8 cellular contexts compared by ENCODE assay signal in the genomic region with DNA sequence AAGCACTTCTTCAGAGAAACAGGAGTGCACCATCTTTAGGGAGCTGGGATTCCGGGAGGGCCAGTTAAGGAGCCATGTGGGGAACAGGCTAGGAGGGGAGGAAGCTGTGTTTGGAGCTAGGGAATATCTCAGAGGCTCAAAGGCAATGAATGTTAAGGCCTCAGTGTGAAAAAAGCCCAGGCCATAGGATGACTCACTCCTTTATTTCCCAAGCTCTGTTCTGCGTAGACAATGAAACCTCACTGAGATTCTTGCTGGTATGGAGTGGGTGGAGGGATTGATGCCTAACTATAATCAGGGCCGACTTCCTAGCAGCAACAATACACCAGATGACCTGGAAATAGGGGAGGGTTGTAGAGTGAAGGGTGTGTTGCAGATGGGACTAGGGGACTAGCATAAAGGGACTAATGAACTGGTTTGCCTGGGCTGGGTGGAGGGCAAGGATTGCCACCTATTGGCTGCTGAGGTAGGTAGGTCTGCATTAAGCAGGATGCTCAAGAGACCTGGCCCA. TPM values are rescaled to one million over a fixed set of nuclear protein-coding genes. Genes with fewer than 3 reads are reported as not detected.
DNase-seq lines count a peak whose midpoint lies in the region; TF ChIP-seq lines count a peak whose summit lies in the region.

No MANE protein-coding gene starts in this region.

- no peaks in the 10 kb centered on the region for H3K27me3 ChIP-seq in suprapubic skin

- no peak overlapping the region for H3K4me3 Mint-ChIP-seq in activated naive CD4-positive, alpha-beta T cell treated with anti-CD3 and anti-CD28 coated beads, Interleukin-2, amount 10 ng/mL, durations not matched to agents 7 days and 5 days

- no peak for TF ChIP-seq EP300 in suprapubic skin (IDR thresholded peaks at IDR 0.05)

- no peak for TF ChIP-seq POLR2A in suprapubic skin (IDR thresholded peaks at IDR 0.05)

- peaks cover 6% of the 10 kb centered on the region for H3K36me3 Mint-ChIP-seq in activated naive CD4-positive, alpha-beta T cell treated with anti-CD3 and anti-CD28 coated beads, Interleukin-2, amount 10 ng/mL, durations not matched to agents 7 days and 5 days

- no peak for TF ChIP-seq CTCF in suprapubic skin (IDR thresholded peaks at IDR 0.05)

- CTCF ChIA-PET in activated naive CD4-positive, alpha-beta T cell treated with anti-CD3 and anti-CD28 coated beads, Interleukin-2, amount 10 ng/mL, durations not matched to agents 7 days and 5 days (lab: Charles Lee): interaction anchor here (1.1 to 2.6 kb wide), 5 partner anchors 9 to 124 kb away, joined by 3 to 12 read pairs (median 4); no protein-coding TSS in a partner anchor

- H3K36me3 ChIP-seq in suprapubic skin: no peaks in the 10 kb centered on the region

- H3K9me3 Mint-ChIP-seq in activated naive CD4-positive, alpha-beta T cell treated with anti-CD3 and anti-CD28 coated beads, Interleukin-2, amount 10 ng/mL, durations not matched to agents 7 days and 5 days: no peaks in the 10 kb centered on the region

- intact Hi-C loops in posterior cingulate gyrus (cut with DNase I): no loop called here

- H3K27ac ChIP-seq in suprapubic skin: peak overlapping the region; percentile 1

- H3K9me3 ChIP-seq in suprapubic skin: no peaks in the 10 kb centered on the region

- no peak overlapping the region for H3K4me3 ChIP-seq in suprapubic skin

- H3K4me1 Mint-ChIP-seq in activated naive CD4-positive, alpha-beta T cell treated with anti-CD3 and anti-CD28 coated beads, Interleukin-2, amount 10 ng/mL, durations not matched to agents 7 days and 5 days: peaks cover 49% of the 10 kb centered on the region

- DNase-seq in activated naive CD4-positive, alpha-beta T cell treated with anti-CD3 and anti-CD28 coated beads, Interleukin-2, amount 10 ng/mL, durations not matched to agents 7 days and 5 days: peak; percentile 20
- no peak for DNase-seq in activated naive CD4-positive, alpha-beta T cell (lab: John Stamatoyannopoulos, UW)
- peak; percentile 87 for DNase-seq in SW480 (ENCODE audit: low spot score)
- peak; percentile 72 for DNase-seq in glomerular visceral epithelial cell (ENCODE audit: extremely low spot score)
- DNase-seq in suprapubic skin (ENCODE audit: low spot score in 2 of 2): no peak
- no peak for DNase-seq in posterior cingulate gyrus
- no peak for DNase-seq in NCI-H146 (lab: John Stamatoyannopoulos, UW)
- no peak for DNase-seq in NCI-H2171 treated with DMSO at 0.1 percent for 48 hours (lab: John Stamatoyannopoulos, UW)

- H3K27ac Mint-ChIP-seq in activated naive CD4-positive, alpha-beta T cell treated with anti-CD3 and anti-CD28 coated beads, Interleukin-2, amount 10 ng/mL, durations not matched to agents 7 days and 5 days: peak overlapping the region; percentile 56

- H3K27me3 Mint-ChIP-seq in activated naive CD4-positive, alpha-beta T cell treated with anti-CD3 and anti-CD28 coated beads, Interleukin-2, amount 10 ng/mL, durations not matched to agents 7 days and 5 days: peaks cover 12% of the 10 kb centered on the region

- 41% methylated on average over 3 of the region's 3 CpGs for WGBS in suprapubic skin

- H3K4me1 ChIP-seq in suprapubic skin: peaks cover 32% of the 10 kb centered on the region

RNA-seq across cellular contexts. Expression of gene GNAT2, which starts 2.1 kb away (rescaled TPM):
- total RNA-seq in suprapubic skin: not detected

RNA-seq across cellular contexts. Expression of gene AMPD2, which starts 2.3 kb away (rescaled TPM):
- total RNA-seq in suprapubic skin: 10 to 100 TPM; 48.4 to 69.1 (median 58.1) TPM

RNA-seq across cellular contexts. Expression of gene GSTM4, which starts 38.6 kb away (rescaled TPM):
- total RNA-seq in suprapubic skin: 10 to 100 TPM; 18.7 to 41.1 (median 32.3) TPM

RNA-seq across cellular contexts. Expression of gene GSTM2, which starts 50.5 kb away (rescaled TPM):
- 100 to 1,000 TPM; 103 to 366 (median 186) TPM for total RNA-seq in suprapubic skin

Comparison
In these comparisons a context has a peak if more than half of its experiments do, and no peak if none do; other contexts are left out.
1. DNase-seq: peak in activated naive CD4-positive, alpha-beta T cell treated with anti-CD3 and anti-CD28 coated beads, Interleukin-2, amount 10 ng/mL, durations not matched to agents 7 days and 5 days (single experiment), SW480 (single experiment) and glomerular visceral epithelial cell (single experiment); none in activated naive CD4-positive, alpha-beta T cell (0 of 4), suprapubic skin (0 of 2), posterior cingulate gyrus (0 of 10), NCI-H146 (single experiment) and NCI-H2171 treated with DMSO at 0.1 percent for 48 hours (single experiment).